ENCODE assay signal across 9 cellular contexts in the genomic region with DNA sequence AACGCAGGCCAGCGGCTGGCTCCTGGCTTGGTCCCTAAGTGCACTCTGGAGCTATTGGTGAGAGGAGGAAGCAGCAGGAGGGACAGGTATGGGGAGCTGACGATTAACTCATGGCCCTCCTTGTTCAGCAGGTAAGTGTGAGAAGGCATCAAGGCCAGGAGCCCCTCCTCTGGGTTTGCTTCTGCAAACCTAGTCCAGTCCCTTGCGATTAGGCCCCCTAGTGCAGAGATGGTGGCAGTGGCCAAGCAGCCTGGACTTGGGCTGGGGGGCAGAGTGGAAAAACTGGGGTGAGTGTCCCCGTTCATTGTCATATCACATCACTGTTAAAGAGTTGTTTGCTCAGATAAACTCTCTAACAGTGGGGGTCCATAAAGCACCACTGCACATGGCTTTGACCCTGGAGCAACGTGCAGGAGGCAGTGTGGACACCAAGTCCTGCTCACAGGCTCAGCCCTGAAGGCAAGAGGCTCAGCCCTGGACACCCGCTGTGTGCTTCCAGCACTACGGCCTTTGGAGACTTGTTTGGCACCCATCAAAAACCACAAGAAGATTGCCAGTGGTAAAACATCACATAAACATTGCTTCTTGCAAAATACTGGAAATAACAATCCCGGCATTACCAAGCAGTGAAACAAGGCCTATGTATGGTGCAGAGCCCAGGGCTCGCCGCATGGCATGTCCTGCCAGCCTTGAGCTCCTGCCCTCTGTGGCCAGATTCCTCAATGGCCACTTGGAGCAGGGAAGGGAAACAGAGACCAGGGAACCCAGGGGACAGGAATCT.
DNase-seq lines count a peak whose midpoint lies in the region; FAIRE-seq and TF ChIP-seq lines count a peak whose summit lies in the region.
"Had no signal": no experiment of that assay in that cellular context is flagged by ENCODE, and none has a peak within 500 bp of the region (broad histone marks: within the 10 kb centered on the region; RNA-seq: fewer than 3 reads in every experiment).

No MANE protein-coding gene starts in this region.

- DNase-seq in H4 (ENCODE audit: low spot score) (peak; percentile 87), amniotic epithelial cell (ENCODE audit: low read depth) (peak; percentile 86), iPS-NIHi7 (ENCODE audit: extremely low spot score) (peak; percentile 19), GM12892 (ENCODE audit: insufficient read length) (no peak)
- DNase-seq in stimulated activated CD8-positive, alpha-beta memory T cell treated with anti-CD3 and anti-CD28 coated beads, Interleukin-4, amount 100 ng/mL, for 48 hours, result peak; percentile 12
- DNase-seq in activated CD4-positive, alpha-beta T cell treated with anti-CD3 and anti-CD28 coated beads for 48 hours, result no peak
- no peak for DNase-seq in stimulated activated CD4-positive, alpha-beta T cell treated with anti-CD3 and anti-CD28 coated beads, Interleukin-1b, Interleukin-23, amount 100 ng/mL, for 48 hours
- DNase-seq: amniotic stem cell, NCI-H774 had no signal

- no peak for TF ChIP-seq POLR2A in GM12892 (IDR thresholded peaks at IDR 0.05; ENCODE audit: low read depth, low read length)

- no peak for FAIRE-seq in GM12892 (lab: Jason Lieb, UNC)

Comparison
In these comparisons a context has a peak if more than half of its experiments do, and no peak if none do; other contexts are left out.
1. DNase-seq: peak in H4 (single experiment), amniotic epithelial cell (single experiment), iPS-NIHi7 (single experiment) and stimulated activated CD8-positive, alpha-beta memory T cell treated with anti-CD3 and anti-CD28 coated beads, Interleukin-4, amount 100 ng/mL, for 48 hours (single experiment); none in activated CD4-positive, alpha-beta T cell treated with anti-CD3 and anti-CD28 coated beads for 48 hours (single experiment), GM12892 (single experiment) and stimulated activated CD4-positive, alpha-beta T cell treated with anti-CD3 and anti-CD28 coated beads, Interleukin-1b, Interleukin-23, amount 100 ng/mL, for 48 hours (single experiment).